ENCODE assay signal across 20 cellular contexts in genomic region chr2:241754042-241754441, GRCh38. TPM values are rescaled to one million over a fixed set of nuclear protein-coding genes. Genes with fewer than 3 reads are reported as not detected.
DNase-seq lines count a peak whose midpoint lies in the region; ATAC-seq and TF ChIP-seq lines count a peak whose summit lies in the region.
"Had no signal": no experiment of that assay in that cellular context is flagged by ENCODE, and none has a peak within 500 bp of the region (broad histone marks: within the 10 kb centered on the region; RNA-seq: fewer than 3 reads in every experiment).

No MANE protein-coding gene starts in this region.

- H3K27me3 ChIP-seq in breast epithelium (no peaks in the 10 kb centered on the region), WERI-Rb-1 (ENCODE audit: insufficient read depth, low read depth, severe bottlenecking) (no peaks in the 10 kb centered on the region)

- H3K36me3 ChIP-seq in breast epithelium (peaks cover 3% of the 10 kb centered on the region), WERI-Rb-1 (peaks cover 29% of the 10 kb centered on the region)

- BruUV-seq in MCF 10A (replicated peaks; lab: Mats Ljungman, UMichigan), result no TSS peak

- intact Hi-C loops in MCF 10A (cut with micrococcal nuclease), result no loop called here
- intact Hi-C loops in breast epithelium (cut with DNase I; ENCODE audit: low total_unique reads), result no loop called here

- no peaks in the 10 kb centered on the region for H3K9me3 ChIP-seq in breast epithelium
- no peaks in the 10 kb centered on the region for H3K9me3 ChIP-seq in WERI-Rb-1 (ENCODE audit: severe bottlenecking)

- no peak for TF ChIP-seq CTCF in MCF 10A (IDR thresholded peaks at IDR 0.05; ENCODE audit: unreplicated experiment)
- TF ChIP-seq CTCF in breast epithelium (IDR thresholded peaks at IDR 0.05), result no peak
- TF ChIP-seq CTCF in WERI-Rb-1 (IDR thresholded peaks at IDR 0.05; ENCODE audit: low read depth, low read length), result no peak
- TF ChIP-seq CTCF in neural crest cell (conservative IDR thresholded peaks at IDR 0.05), result no peak

- no peaks in the 10 kb centered on the region for H3K9me3 Mint-ChIP-seq in MCF 10A (ENCODE audit: unreplicated experiment)
- H3K9me3 Mint-ChIP-seq in neural crest cell, result no peaks in the 10 kb centered on the region
- no peaks in the 10 kb centered on the region for H3K9me3 Mint-ChIP-seq in stimulated activated memory B cell treated with anti-CD40 and anti-IgM and Interleukin-4, amounts not matched to agents 10 μg/mL and 1 μg/mL and 100 μg/mL, for 72 hours
- H3K9me3 Mint-ChIP-seq: HFFc6 had no signal

- H3K4me3 ChIP-seq in breast epithelium (no peak overlapping the region), WERI-Rb-1 (ENCODE audit: low read depth, low read length) (no peak overlapping the region)
- H3K4me3 ChIP-seq: PC-9 had no signal

- DNase-seq in MCF 10A (ENCODE audit: unreplicated experiment), result no peak
- no peak for DNase-seq in breast epithelium (ENCODE audit: low spot score in 2 of 2)
- no peak for DNase-seq in WERI-Rb-1
- DNase-seq in neural crest cell (ENCODE audit: low read depth, low spot score), result no peak
- no peak for DNase-seq in activated naive CD4-positive, alpha-beta T cell treated with anti-CD3 and anti-CD28 coated beads, Interleukin-2, amount 50 U/mL, for 16 hours
- DNase-seq: 8988T, DMS53, HFFc6, KG1, NCI-H1092 treated with DMSO at 0.1 percent for 48 hours, NCI-H1436 treated with DMSO at 0.1 percent for 48 hours, NCI-H1930, NCI-H226, NCI-H510A treated with DMSO at 0.1 percent for 48 hours, NCI-H748 treated with DMSO at 0.1 percent for 48 hours, PC-9, RPMI8226 had no signal

- H3K36me3 Mint-ChIP-seq in MCF 10A (ENCODE audit: insufficient read depth, unreplicated experiment) (peaks cover 56% of the 10 kb centered on the region), neural crest cell (ENCODE audit: low read depth) (peaks cover 2% of the 10 kb centered on the region)
- H3K36me3 Mint-ChIP-seq in stimulated activated memory B cell treated with anti-CD40 and anti-IgM and Interleukin-4, amounts not matched to agents 10 μg/mL and 1 μg/mL and 100 μg/mL, for 72 hours, result peaks cover 45% of the 10 kb centered on the region

- H3K4me3 Mint-ChIP-seq in MCF 10A (ENCODE audit: unreplicated experiment) (no peak overlapping the region), neural crest cell (no peak overlapping the region)
- H3K4me3 Mint-ChIP-seq in stimulated activated memory B cell treated with anti-CD40 and anti-IgM and Interleukin-4, amounts not matched to agents 10 μg/mL and 1 μg/mL and 100 μg/mL, for 72 hours, result no peak overlapping the region
- H3K4me3 Mint-ChIP-seq: HFFc6 had no signal

- H3K27me3 Mint-ChIP-seq in MCF 10A (ENCODE audit: insufficient read depth, unreplicated experiment) (no peaks in the 10 kb centered on the region), neural crest cell (ENCODE audit: low read depth) (no peaks in the 10 kb centered on the region)
- H3K27me3 Mint-ChIP-seq in stimulated activated memory B cell treated with anti-CD40 and anti-IgM and Interleukin-4, amounts not matched to agents 10 μg/mL and 1 μg/mL and 100 μg/mL, for 72 hours, result no peaks in the 10 kb centered on the region

- peak overlapping the region; percentile 63 for H3K27ac Mint-ChIP-seq in MCF 10A (ENCODE audit: low read depth, unreplicated experiment)
- H3K27ac Mint-ChIP-seq in neural crest cell (ENCODE audit: unreplicated experiment), result peak overlapping the region; percentile 35
- H3K27ac Mint-ChIP-seq in stimulated activated memory B cell treated with anti-CD40 and anti-IgM and Interleukin-4, amounts not matched to agents 10 μg/mL and 1 μg/mL and 100 μg/mL, for 72 hours, result no peak overlapping the region
- H3K27ac Mint-ChIP-seq: HFFc6 had no signal

- H3K4me1 ChIP-seq in breast epithelium, result no peaks in the 10 kb centered on the region

- CTCF ChIA-PET in MCF 10A (lab: Yijun Ruan, JAX), result no interaction called here

- no peak for TF ChIP-seq POLR2A in breast epithelium (IDR thresholded peaks at IDR 0.05)

- no peaks in the 10 kb centered on the region for H3K4me1 Mint-ChIP-seq in MCF 10A (ENCODE audit: insufficient read depth, unreplicated experiment)
- no peaks in the 10 kb centered on the region for H3K4me1 Mint-ChIP-seq in neural crest cell
- H3K4me1 Mint-ChIP-seq in stimulated activated memory B cell treated with anti-CD40 and anti-IgM and Interleukin-4, amounts not matched to agents 10 μg/mL and 1 μg/mL and 100 μg/mL, for 72 hours, result peaks cover 7% of the 10 kb centered on the region

- no peak overlapping the region for H3K27ac ChIP-seq in breast epithelium
- H3K27ac ChIP-seq in WERI-Rb-1, result peak overlapping the region; percentile 53
- H3K27ac ChIP-seq: C4-2B, PC-9 had no signal

- no peak for ATAC-seq in stimulated activated memory B cell treated with anti-CD40 and anti-IgM and Interleukin-4, amounts not matched to agents 10 μg/mL and 1 μg/mL and 100 μg/mL, for 72 hours
- no peak for ATAC-seq in esophagus mucosa

- POLR2A ChIA-PET in MCF 10A (lab: Yijun Ruan, JAX), result no interaction called here

RNA-seq across cellular contexts. Expression of gene D2HGDH, which starts 19.6 kb away (rescaled TPM):
- total RNA-seq in MCF 10A (2022), result 37.5 and 41.5 TPM in 2 replicates
- total RNA-seq in breast epithelium, result 10 to 100 TPM; 16.3 to 29.2 (median 22.2) TPM
- 17.7 and 22.2 TPM in 2 replicates for total RNA-seq in neural crest cell
- total RNA-seq in esophagus mucosa, result 20.1 TPM

RNA-seq across cellular contexts. Expression of gene GAL3ST2, which starts 22.6 kb away (rescaled TPM):
- 0.37 TPM in 1 of 2 replicates, not detected in the other for total RNA-seq in MCF 10A (2022)
- 1 to 10 TPM in 1 of 3 donors, not detected in 2; 2.6 TPM for total RNA-seq in breast epithelium
- total RNA-seq in neural crest cell, result 0.28 TPM in 1 of 2 replicates, not detected in the other
- not detected for total RNA-seq in esophagus mucosa

RNA-seq across cellular contexts. Expression of gene ING5, which starts 52.2 kb away (rescaled TPM):
- total RNA-seq in MCF 10A (2022), result 27.8 and 35.5 TPM in 2 replicates
- 10 to 100 TPM; 29.6 to 49.0 (median 45.6) TPM for total RNA-seq in breast epithelium
- 61.9 and 63.4 TPM in 2 replicates for total RNA-seq in neural crest cell
- total RNA-seq in esophagus mucosa, result 16.5 TPM

RNA-seq across cellular contexts. Expression of gene NEU4, which starts 55.0 kb away (rescaled TPM):
- not detected in 2 replicates for total RNA-seq in MCF 10A (2022)
- 1 to 10 TPM in 1 of 3 donors, under 1 TPM in 2; 0.33 to 3.0 (median 0.44) TPM for total RNA-seq in breast epithelium
- total RNA-seq in neural crest cell, result 0.14 and 0.25 TPM in 2 replicates
- not detected for total RNA-seq in esophagus mucosa
